8 cellular contexts compared by ENCODE assay signal in genomic region chr4:73603307-73603710, GRCh38. TPM values are rescaled to one million over a fixed set of nuclear protein-coding genes. Genes with fewer than 3 reads are reported as not detected.
DNase-seq lines count a peak whose midpoint lies in the region; ATAC-seq, FAIRE-seq and TF ChIP-seq lines count a peak whose summit lies in the region.

No MANE protein-coding gene starts in this region.

- BruUV-seq in GM12878 (replicated peaks; lab: Mats Ljungman, UMichigan): no TSS peak

- H4K20me1 ChIP-seq in GM12878 (ENCODE audit: control insufficient read depth, insufficient read depth): no peaks in the 10 kb centered on the region

- POLR2A ChIA-PET in GM12878 (lab: Charles Lee): interaction anchor here (1.3 to 5.3 kb wide), 5 partner anchors 10 to 15 kb away, joined by 4 to 52 read pairs (median 6); partner anchors contain the start of gene RASSF6

- in situ Hi-C loops in GM12878 (cut with MboI): loop anchor here (5.0 to 25.0 kb wide), 2 partner anchors 134 to 1491 kb away; no protein-coding TSS in a partner anchor

- TF ChIP-seq EP300 in GM12878 (IDR thresholded peaks at IDR 0.05; ENCODE audit: borderline replicate concordance in 1 of 2, control insufficient read depth in 1 of 2, low read depth in 2 of 2, low read length in 2 of 2): peak; percentile 89 to 90; a peak in 3 of 4 replicates

- RAD21 ChIA-PET in GM12878 (lab: Charles Lee; ENCODE audit: unreplicated experiment): interaction anchor here (0.9 to 5.7 kb wide), 6 partner anchors 10 to 51 kb away, joined by 4 to 39 read pairs (median 11); no protein-coding TSS in a partner anchor

- no peaks in the 10 kb centered on the region; the same call in 2 of the 3 replicates for H3K9me3 ChIP-seq in GM12878 (replicated peaks; ENCODE audit: control insufficient read depth, insufficient read depth, low read length)
- no peaks in the 10 kb centered on the region for H3K9me3 ChIP-seq in prostate gland

- intact Hi-C loops in GM12878 (cut with micrococcal nuclease; ENCODE audit: unreplicated experiment) (no loop called here), prostate gland (cut with DNase I) (no loop called here)

- no peak overlapping the region for H3K9ac ChIP-seq in GM12878 (ENCODE audit: control insufficient read depth, insufficient read depth, low read length)

- no peaks in the 10 kb centered on the region for H3K36me3 ChIP-seq in GM12878 (ENCODE audit: control insufficient read depth in 2 of 2, insufficient read depth in 2 of 2, low read length in 1 of 2)
- H3K36me3 ChIP-seq in prostate gland: no peaks in the 10 kb centered on the region

- TF ChIP-seq CTCF in GM12878 (IDR thresholded peaks at IDR 0.05 in 2 of 3, conservative IDR thresholded peaks at IDR 0.05 in 1 of 3; ENCODE audit: control insufficient read depth in 2 of 3, extremely low read depth in 1 of 3, insufficient read depth in 1 of 3, low read depth in 3 of 3, low read length in 3 of 3): no peak
- TF ChIP-seq CTCF in prostate gland (IDR thresholded peaks at IDR 0.05): no peak

- H3K27ac ChIP-seq in GM12878 (ENCODE audit: control insufficient read depth, insufficient read depth): no peak overlapping the region
- peak overlapping the region; percentile 32 to 56 for H3K27ac ChIP-seq in prostate gland

- H3K4me3 ChIP-seq in GM12878: no peak overlapping the region
- no peak overlapping the region for H3K4me3 ChIP-seq in prostate gland

- no peak overlapping the region for H2AFZ ChIP-seq in GM12878 (ENCODE audit: control insufficient read depth, low read depth, low read length)

- H3K4me1 ChIP-seq in GM12878 (ENCODE audit: control insufficient read depth, insufficient read depth, low read length) (peaks cover 16% of the 10 kb centered on the region), prostate gland (replicated peaks) (peaks cover 4% of the 10 kb centered on the region)

- no peak overlapping the region for H3K4me2 ChIP-seq in GM12878 (ENCODE audit: control insufficient read depth, insufficient read depth)

- H3K27me3 ChIP-seq in GM12878 (replicated peaks in 1 of 2; ENCODE audit: control insufficient read depth in 2 of 2, insufficient read depth in 2 of 2, low read length in 1 of 2): no peaks in the 10 kb centered on the region
- H3K27me3 ChIP-seq in prostate gland (replicated peaks; ENCODE audit: insufficient read depth): no peaks in the 10 kb centered on the region

- DNase-seq in GM12878 (ENCODE audit: low read depth, low spot score) (no peak), prostate gland (ENCODE audit: low spot score) (no peak), NCI-H1694 (lab: John Stamatoyannopoulos, UW) (no peak), DMS114 treated with DMSO at 0.1 percent for 48 hours (lab: John Stamatoyannopoulos, UW; ENCODE audit: unreplicated experiment) (no peak)
- no peak for DNase-seq in stimulated activated naive CD4-positive, alpha-beta T cell (lab: John Stamatoyannopoulos, UW)
- no peak for DNase-seq in activated effector memory CD4-positive, alpha-beta T cell treated with anti-CD3 and anti-CD28 coated beads, Interleukin-2, amount 50 U/mL, for 16 hours

- 76% methylated on average over 3 of the region's 3 CpGs for WGBS in GM12878 (ENCODE audit: insufficient coverage, insufficient replicate concordance, low lambda C conversion rate, missing lambda C conversion rate)
- 51% methylated on average over 3 of the region's 3 CpGs for WGBS in prostate gland

- ATAC-seq in GM18870 (IDR thresholded peaks at IDR 0.05; ENCODE audit: unreplicated experiment) (peak; percentile 55), HG03108 (IDR thresholded peaks at IDR 0.05; ENCODE audit: unreplicated experiment) (peak; percentile 32), GM12878 (peak; percentile 76)

- no peak for FAIRE-seq in GM12878 (lab: Jason Lieb, UNC)

- no peaks in the 10 kb centered on the region for H3K79me2 ChIP-seq in GM12878 (ENCODE audit: control insufficient read depth, insufficient read depth, low read length)

- TF ChIP-seq RAD21 in GM12878 (IDR thresholded peaks at IDR 0.05; ENCODE audit: insufficient read depth, low read depth, low read length): no peak

- SMC1A ChIA-PET in GM12878 (lab: Charles Lee; ENCODE audit: uncharacterized antibody, unreplicated experiment): interaction anchor here (0.7 to 5.6 kb wide), 9 partner anchors 8 to 58 kb away, joined by 3 to 44 read pairs (median 19); partner anchors contain the start of gene RASSF6

- CTCF ChIA-PET in GM12878 (lab: Yijun Ruan, JAX): interaction anchor here (0.8 to 3.9 kb wide), 9 partner anchors 10 to 49 kb away, joined by 3 to 29 read pairs (median 4); no protein-coding TSS in a partner anchor

- TF ChIP-seq POLR2A in GM12878 (IDR thresholded peaks at IDR 0.05; ENCODE audit: low read depth, low read length) (no peak), prostate gland (IDR thresholded peaks at IDR 0.05) (no peak)

TF ChIP-seq in GM12878, 131 proteins besides CTCF, POLR2A, EP300 and RAD21 (continues in another document):
- TF ChIP-seq FOXM1 (IDR thresholded peaks at IDR 0.05; ENCODE audit: low read depth, low read length) (no peak), CHD2 (IDR thresholded peaks at IDR 0.05; ENCODE audit: borderline replicate concordance, low read depth, low read length) (peak; percentile 72; the same call in 1 of the 2 replicates), SPI1 (IDR thresholded peaks at IDR 0.05; ENCODE audit: borderline replicate concordance, insufficient read depth, low read depth, low read length) (peak; percentile 71; the same call in 1 of the 2 replicates), RELA (IDR thresholded peaks at IDR 0.05; ENCODE audit: borderline replicate concordance, partially characterized antibody) (peak; percentile 24), KDM1A (IDR thresholded peaks at IDR 0.05; ENCODE audit: borderline replicate concordance) (no peak), ZNF687 (IDR thresholded peaks at IDR 0.05) (0 out of 2 replicates have a peak, but pooled peaks have one; percentile 0), MTA2 (IDR thresholded peaks at IDR 0.05; ENCODE audit: low read depth) (peak; percentile 92), RUNX3 (IDR thresholded peaks at IDR 0.05; ENCODE audit: low read length) (peak; percentile 69), SMAD1 (IDR thresholded peaks at IDR 0.05; ENCODE audit: low read depth, partially characterized antibody) (peak; percentile 89), BCL11A (IDR thresholded peaks at IDR 0.05; ENCODE audit: low read depth, low read length) (peak; percentile 82)

RNA-seq across cellular contexts. Expression of gene RASSF6, which starts 16.9 kb away (rescaled TPM):
- total RNA-seq in GM12878 (2013; cell fraction: nucleolus; rRNA removed): 7.9 and 10.8 TPM in 2 replicates
- 0.28 and 0.33 TPM in 2 replicates for total RNA-seq in GM12878 (2014; rRNA removed)
- 0.55 and 0.76 TPM in 2 replicates for total RNA-seq in GM12878 (2014; rRNA removed; fragmentation: Illumina TruSeq; extraction: Trizol)
- 0.43 and 0.62 TPM in 2 replicates for total RNA-seq in GM12878 (2021)
- 0.50 TPM for polyA plus RNA-seq in GM12878 (2011; ENCODE audit: low read depth)
- polyA plus RNA-seq in GM12878 (2011; rRNA removed): 2.9 and 4.9 TPM in 2 replicates
- 0.93 and 1.3 TPM in 2 replicates for polyA plus RNA-seq in GM12878 (2011; cell fraction: cytosol; rRNA removed)
- polyA plus RNA-seq in GM12878 (2011; cell fraction: nucleus; rRNA removed): 2.8 and 3.9 TPM in 2 replicates
- polyA plus RNA-seq in GM12878 (2012): 0.58 and 0.88 TPM in 2 replicates
- polyA plus RNA-seq in GM12878 (2014; fragmentation: Illumina TruSeq; extraction: Trizol): 0.57 and 0.74 TPM in 2 replicates
- under 1 TPM; 0.35 to 0.40 TPM for polyA plus RNA-seq in GM12878 (2014; fragmentation: Nextera tagmentation; extraction: Ambion mirVana)
- 0.56 and 0.69 TPM in 2 replicates for polyA plus RNA-seq in GM12878 (2014; rRNA removed)
- polyA plus RNA-seq in GM12878 (2016; fragmentation: Nextera tagmentation; extraction: Ambion mirVana): under 1 TPM; 0.33 to 0.52 TPM
- 2.1 TPM in 2 replicates for polyA minus RNA-seq in GM12878 (2011; rRNA and poly(A)+ RNA removed)
- 1.2 TPM in 2 replicates for polyA minus RNA-seq in GM12878 (2011; cell fraction: cytosol; rRNA and poly(A)+ RNA removed)
- polyA minus RNA-seq in GM12878 (2011; cell fraction: nucleus; rRNA and poly(A)+ RNA removed): 3.5 and 8.0 TPM in 2 replicates
- total RNA-seq in prostate gland: 10 to 100 TPM in 1 of 2 donors, 1 to 10 TPM in 1; 6.2 to 17.5 TPM
